ENCODE assay signal across 8 cellular contexts in the genomic region with DNA sequence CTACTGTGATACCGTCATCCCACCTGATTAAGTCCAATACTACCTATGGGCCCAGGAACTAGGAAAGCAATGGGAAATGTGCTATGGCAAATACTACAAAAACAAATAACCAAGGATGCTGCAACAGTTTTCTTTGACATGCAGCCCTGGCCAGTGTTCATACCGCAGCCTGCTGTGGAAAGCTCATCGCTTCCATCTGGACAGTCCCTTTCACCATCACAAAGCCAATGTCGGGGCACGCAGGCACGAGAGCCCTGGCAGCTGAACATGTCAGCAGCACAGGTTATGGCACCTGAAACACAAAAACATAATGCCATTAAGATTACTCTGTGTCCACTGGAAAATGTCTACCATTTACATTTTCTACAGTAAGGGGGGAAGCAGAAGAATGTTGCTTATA.
"Had no signal": no experiment of that assay in that cellular context is flagged by ENCODE, and none has a peak within 500 bp of the region (broad histone marks: within the 10 kb centered on the region; RNA-seq: fewer than 3 reads in every experiment).

No MANE protein-coding gene starts in this region.

- H3K9me3 ChIP-seq: HAP-1 had no signal

- ATAC-seq: HCT116, K562 had no signal

- H3K27ac ChIP-seq: GM23248 had no signal

- H3K9ac ChIP-seq: GM23248 had no signal

- H3K4me3 Mint-ChIP-seq: HFFc6 had no signal

- H2AFZ ChIP-seq: GM23248 had no signal

- H3K27ac Mint-ChIP-seq: HFFc6 had no signal

- DNase-seq: GM23248, GOT3, H7, HFFc6, IMR-90 had no signal

- H3K4me3 ChIP-seq: GM23248, HAP-1, K562 had no signal

- H3K36me3 ChIP-seq: HAP-1 had no signal
